26 cellular contexts compared by ENCODE assay signal in the genomic region with DNA sequence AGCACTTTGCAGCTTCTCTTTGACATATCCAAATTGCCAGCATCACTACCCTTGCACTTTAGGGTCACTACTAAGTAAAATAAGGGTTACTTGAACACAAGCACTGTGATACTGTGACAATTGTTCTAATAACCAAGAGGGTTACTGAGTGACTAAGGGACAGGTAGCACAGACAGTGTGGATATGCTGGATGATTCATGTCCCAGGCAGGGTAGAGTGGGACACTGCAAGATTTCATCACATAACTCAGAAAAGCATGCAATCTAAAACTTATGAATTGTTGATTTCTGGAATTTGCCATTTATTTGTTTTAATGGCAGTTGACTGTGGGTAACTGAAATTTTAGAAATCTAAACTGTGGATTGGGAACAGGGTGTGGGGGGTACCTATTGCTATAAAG.
A peak's percentile ranks its signal among the peaks of the same experiment; 100 is the strongest.
DNase-seq lines count a peak whose midpoint lies in the region; ATAC-seq, FAIRE-seq and TF ChIP-seq lines count a peak whose summit lies in the region.
"Had no signal": no experiment of that assay in that cellular context is flagged by ENCODE, and none has a peak within 500 bp of the region (broad histone marks: within the 10 kb centered on the region; RNA-seq: fewer than 3 reads in every experiment).

No MANE protein-coding gene starts in this region.

- H3K9me3 ChIP-seq in A549 (no peaks in the 10 kb centered on the region), astrocyte (ENCODE audit: insufficient read depth, low read depth, low read length) (no peaks in the 10 kb centered on the region)
- H3K9me3 ChIP-seq: BE2C, colonic mucosa, esophagus squamous epithelium, stomach, thyroid gland had no signal

- peak overlapping the region; percentile 36; the same call in 2 of the 3 replicates for H3K4me2 ChIP-seq in A549
- no peak overlapping the region for H3K4me2 ChIP-seq in astrocyte (ENCODE audit: low read length)

- no peaks in the 10 kb centered on the region for H3K36me3 Mint-ChIP-seq in astrocyte (ENCODE audit: low read depth, unreplicated experiment)
- no peaks in the 10 kb centered on the region for H3K36me3 Mint-ChIP-seq in T-helper 2 cell treated with Interferon-gamma antibody and Interleukin-4, amounts not matched to agents 5 μg/mL and 100 μg/mL, for 36 hours (ENCODE audit: low read depth)
- no peaks in the 10 kb centered on the region for H3K36me3 Mint-ChIP-seq in stimulated activated effector memory CD8-positive, alpha-beta T cell treated with anti-CD3 and anti-CD28 coated beads, Interleukin-12 subunit alpha, Interleukin-12 subunit beta, amount 100 ng/mL, for 72 hours
- H3K36me3 Mint-ChIP-seq: naive thymus-derived CD8-positive, alpha-beta T cell had no signal

- H3K4me1 Mint-ChIP-seq in astrocyte (ENCODE audit: low read depth, unreplicated experiment): peaks cover 21% of the 10 kb centered on the region
- no peaks in the 10 kb centered on the region for H3K4me1 Mint-ChIP-seq in T-helper 2 cell treated with Interferon-gamma antibody and Interleukin-4, amounts not matched to agents 5 μg/mL and 100 μg/mL, for 36 hours (ENCODE audit: low read depth)
- H3K4me1 Mint-ChIP-seq in stimulated activated effector memory CD8-positive, alpha-beta T cell treated with anti-CD3 and anti-CD28 coated beads, Interleukin-12 subunit alpha, Interleukin-12 subunit beta, amount 100 ng/mL, for 72 hours: no peaks in the 10 kb centered on the region
- H3K4me1 Mint-ChIP-seq: activated CD4-positive, alpha-beta T cell treated with anti-CD3 and anti-CD28 coated beads, Interleukin-2, amount 10 ng/mL, durations not matched to agents 7 days and 5 days; naive thymus-derived CD8-positive, alpha-beta T cell had no signal

- no peaks in the 10 kb centered on the region for H3K36me3 ChIP-seq in astrocyte (ENCODE audit: insufficient read depth, low read length)
- H3K36me3 ChIP-seq: BE2C, colonic mucosa, esophagus squamous epithelium, stomach, thyroid gland had no signal

- DNase-seq in A549 (ENCODE audit: low read depth in 1 of 2, low spot score in 1 of 2) (peak in 1 of 2 experiments; percentile 10), HCEC 1CT (peak; percentile 31), astrocyte (ENCODE audit: low read depth) (no peak), foreskin keratinocyte (peak in 1 of 2 donors; percentile 10)
- no peak for DNase-seq in T-helper 2 cell treated with Interferon-gamma antibody and Interleukin-4, amounts not matched to agents 5 μg/mL and 100 μg/mL, for 36 hours (ENCODE audit: low spot score)
- no peak for DNase-seq in stimulated activated effector memory CD8-positive, alpha-beta T cell treated with anti-CD3 and anti-CD28 coated beads, Interleukin-12 subunit alpha, Interleukin-12 subunit beta, amount 100 ng/mL, for 72 hours (ENCODE audit: low spot score in 2 of 2)
- DNase-seq: activated CD4-positive, alpha-beta T cell treated with anti-CD3 and anti-CD28 coated beads, Interleukin-2, amount 10 ng/mL, durations not matched to agents 7 days and 5 days; activated T-cell treated with anti-CD3 and anti-CD28 coated beads, Interleukin-2, amount 50 U/mL, for 4 hours; BE2C; colonic mucosa; DMS153; effector memory CD4-positive, alpha-beta T cell; esophagus squamous epithelium; GDM1; islet precursor cell; KG1; naive thymus-derived CD8-positive, alpha-beta T cell; NCI-H1694; occipital lobe; SHP77; stomach; SW 1271; T1000; thyroid gland had no signal

- no peak for TF ChIP-seq EP300 in A549 (IDR thresholded peaks at IDR 0.05)

- no peak overlapping the region for H2AFZ ChIP-seq in astrocyte (ENCODE audit: low read depth, low read length)

- peak overlapping the region; percentile 34 for H3K27ac Mint-ChIP-seq in astrocyte (ENCODE audit: unreplicated experiment)
- no peak overlapping the region for H3K27ac Mint-ChIP-seq in T-helper 2 cell treated with Interferon-gamma antibody and Interleukin-4, amounts not matched to agents 5 μg/mL and 100 μg/mL, for 36 hours
- H3K27ac Mint-ChIP-seq in stimulated activated effector memory CD8-positive, alpha-beta T cell treated with anti-CD3 and anti-CD28 coated beads, Interleukin-12 subunit alpha, Interleukin-12 subunit beta, amount 100 ng/mL, for 72 hours: no peak overlapping the region
- H3K27ac Mint-ChIP-seq: activated CD4-positive, alpha-beta T cell treated with anti-CD3 and anti-CD28 coated beads, Interleukin-2, amount 10 ng/mL, durations not matched to agents 7 days and 5 days; naive thymus-derived CD8-positive, alpha-beta T cell had no signal

- H3K4me1 ChIP-seq in A549 (peaks cover 25% of the 10 kb centered on the region), astrocyte (ENCODE audit: insufficient read depth, low read length) (no peaks in the 10 kb centered on the region), foreskin keratinocyte (no peaks in the 10 kb centered on the region)
- H3K4me1 ChIP-seq: BE2C, colonic mucosa, thyroid gland had no signal

- H3K27me3 Mint-ChIP-seq in astrocyte (ENCODE audit: low read depth, unreplicated experiment): peaks cover 1% of the 10 kb centered on the region
- H3K27me3 Mint-ChIP-seq in T-helper 2 cell treated with Interferon-gamma antibody and Interleukin-4, amounts not matched to agents 5 μg/mL and 100 μg/mL, for 36 hours (ENCODE audit: low read depth): no peaks in the 10 kb centered on the region
- H3K27me3 Mint-ChIP-seq: activated CD4-positive, alpha-beta T cell treated with anti-CD3 and anti-CD28 coated beads, Interleukin-2, amount 10 ng/mL, durations not matched to agents 7 days and 5 days; naive thymus-derived CD8-positive, alpha-beta T cell had no signal

- no peaks in the 10 kb centered on the region for H3K27me3 ChIP-seq in astrocyte (ENCODE audit: insufficient read depth, low read length)
- H3K27me3 ChIP-seq in foreskin keratinocyte: no peaks in the 10 kb centered on the region
- H3K27me3 ChIP-seq: BE2C, colonic mucosa, esophagus squamous epithelium, stomach, thyroid gland had no signal

- H3K27ac ChIP-seq in A549 (peak overlapping the region; percentile 40 to 49; a peak in 2 of 6 replicates), astrocyte (ENCODE audit: low read depth, low read length) (no peak overlapping the region), foreskin keratinocyte (no peak overlapping the region)
- H3K27ac ChIP-seq: colonic mucosa, esophagus squamous epithelium, stomach, thyroid gland had no signal

- no peak overlapping the region for H3K9ac ChIP-seq in astrocyte (ENCODE audit: low read length)

- TF ChIP-seq RAD21 in A549 (conservative IDR thresholded peaks at IDR 0.05 in 1 of 2, IDR thresholded peaks at IDR 0.05 in 1 of 2): no peak

- no peak overlapping the region for H3K4me3 Mint-ChIP-seq in astrocyte (ENCODE audit: unreplicated experiment)
- no peak overlapping the region for H3K4me3 Mint-ChIP-seq in T-helper 2 cell treated with Interferon-gamma antibody and Interleukin-4, amounts not matched to agents 5 μg/mL and 100 μg/mL, for 36 hours
- no peak overlapping the region for H3K4me3 Mint-ChIP-seq in stimulated activated effector memory CD8-positive, alpha-beta T cell treated with anti-CD3 and anti-CD28 coated beads, Interleukin-12 subunit alpha, Interleukin-12 subunit beta, amount 100 ng/mL, for 72 hours
- H3K4me3 Mint-ChIP-seq: activated CD4-positive, alpha-beta T cell treated with anti-CD3 and anti-CD28 coated beads, Interleukin-2, amount 10 ng/mL, durations not matched to agents 7 days and 5 days; activated T-cell treated with anti-CD3 and anti-CD28 coated beads, Interleukin-2, amount 50 U/mL, for 4 hours; naive thymus-derived CD8-positive, alpha-beta T cell had no signal

- H4K20me1 ChIP-seq in astrocyte (ENCODE audit: insufficient read depth, low read length): no peaks in the 10 kb centered on the region

- no peaks in the 10 kb centered on the region for H3K79me2 ChIP-seq in astrocyte (ENCODE audit: insufficient read depth, low read length)

- FAIRE-seq in A549 (lab: Jason Lieb, UNC) (no peak), astrocyte (lab: Jason Lieb, UNC) (peak; percentile 9)

- ATAC-seq in A549: peak; percentile 47 to 63; a peak in 3 of 6 replicates
- ATAC-seq in foreskin keratinocyte: peak; percentile 63
- no peak for ATAC-seq in GM21528 (IDR thresholded peaks at IDR 0.05; ENCODE audit: low FRiP score, unreplicated experiment)
- no peak for ATAC-seq in stimulated activated effector memory CD8-positive, alpha-beta T cell treated with anti-CD3 and anti-CD28 coated beads, Interleukin-12 subunit alpha, Interleukin-12 subunit beta, amount 100 ng/mL, for 72 hours
- no peak for ATAC-seq in HG03095 (IDR thresholded peaks at IDR 0.05; ENCODE audit: unreplicated experiment)
- ATAC-seq: activated T-cell treated with anti-CD3 and anti-CD28 coated beads, Interleukin-2, amount 50 U/mL, for 4 hours; naive thymus-derived CD8-positive, alpha-beta T cell had no signal

- POLR2A ChIA-PET in A549 (lab: Yijun Ruan, JAX): no interaction called here

- H3K9me3 Mint-ChIP-seq in astrocyte (ENCODE audit: unreplicated experiment): no peaks in the 10 kb centered on the region
- peaks cover 14% of the 10 kb centered on the region for H3K9me3 Mint-ChIP-seq in T-helper 2 cell treated with Interferon-gamma antibody and Interleukin-4, amounts not matched to agents 5 μg/mL and 100 μg/mL, for 36 hours
- peaks cover 10% of the 10 kb centered on the region for H3K9me3 Mint-ChIP-seq in stimulated activated effector memory CD8-positive, alpha-beta T cell treated with anti-CD3 and anti-CD28 coated beads, Interleukin-12 subunit alpha, Interleukin-12 subunit beta, amount 100 ng/mL, for 72 hours
- H3K9me3 Mint-ChIP-seq: activated T-cell treated with anti-CD3 and anti-CD28 coated beads, Interleukin-2, amount 50 U/mL, for 4 hours had no signal

- no peak for TF ChIP-seq POLR2A in A549 (IDR thresholded peaks at IDR 0.05; ENCODE audit: low read length)

- H3K4me3 ChIP-seq in A549 (no peak overlapping the region), astrocyte (ENCODE audit: insufficient read depth, low read depth, low read length) (no peak overlapping the region)
- H3K4me3 ChIP-seq: colonic mucosa, esophagus squamous epithelium, stomach, thyroid gland had no signal

- TF ChIP-seq CTCF in A549 (IDR thresholded peaks at IDR 0.05) (no peak), astrocyte (IDR thresholded peaks at IDR 0.05; ENCODE audit: insufficient read depth, low read depth, low read length) (no peak), foreskin keratinocyte (conservative IDR thresholded peaks at IDR 0.05) (no peak)

- CTCF ChIA-PET in A549 (lab: Yijun Ruan, JAX): no interaction called here

TF ChIP-seq in A549, 52 proteins besides CTCF, POLR2A, EP300 and RAD21 (continues in another document):
- TF ChIP-seq, protein P1, sequence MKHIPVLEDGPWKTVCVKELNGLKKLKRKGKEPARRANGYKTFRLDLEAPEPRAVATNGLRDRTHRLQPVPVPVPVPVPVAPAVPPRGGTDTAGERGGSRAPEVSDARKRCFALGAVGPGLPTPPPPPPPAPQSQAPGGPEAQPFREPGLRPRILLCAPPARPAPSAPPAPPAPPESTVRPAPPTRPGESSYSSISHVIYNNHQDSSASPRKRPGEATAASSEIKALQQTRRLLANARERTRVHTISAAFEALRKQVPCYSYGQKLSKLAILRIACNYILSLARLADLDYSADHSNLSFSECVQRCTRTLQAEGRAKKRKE (CRISPR knock-in tag; IDR thresholded peaks at IDR 0.05; ENCODE audit: low read depth): no peak
- no peak for TF ChIP-seq ZC3H11A (IDR thresholded peaks at IDR 0.05)
- TF ChIP-seq PHF8 (IDR thresholded peaks at IDR 0.05; ENCODE audit: borderline replicate concordance, low read depth): no peak
- TF ChIP-seq POLR2AphosphoS2 (conservative IDR thresholded peaks at IDR 0.05; ENCODE audit: low read length): no peak
- no peak for TF ChIP-seq TFCP2L1 (CRISPR knock-in tag; IDR thresholded peaks at IDR 0.05)

Comparison
In these comparisons a context has a peak if more than half of its experiments do, and no peak if none do; other contexts are left out.
1. ATAC-seq: peak in A549 (2 of 2) and foreskin keratinocyte (single experiment); none in GM21528 (single experiment), stimulated activated effector memory CD8-positive, alpha-beta T cell treated with anti-CD3 and anti-CD28 coated beads, Interleukin-12 subunit alpha, Interleukin-12 subunit beta, amount 100 ng/mL, for 72 hours (single experiment) and HG03095 (single experiment).
2. H3K27ac ChIP-seq: peak in A549 (2 of 2); none in astrocyte (single experiment) and foreskin keratinocyte (single experiment).